28 cellular contexts compared by ENCODE assay signal in the genomic region with DNA sequence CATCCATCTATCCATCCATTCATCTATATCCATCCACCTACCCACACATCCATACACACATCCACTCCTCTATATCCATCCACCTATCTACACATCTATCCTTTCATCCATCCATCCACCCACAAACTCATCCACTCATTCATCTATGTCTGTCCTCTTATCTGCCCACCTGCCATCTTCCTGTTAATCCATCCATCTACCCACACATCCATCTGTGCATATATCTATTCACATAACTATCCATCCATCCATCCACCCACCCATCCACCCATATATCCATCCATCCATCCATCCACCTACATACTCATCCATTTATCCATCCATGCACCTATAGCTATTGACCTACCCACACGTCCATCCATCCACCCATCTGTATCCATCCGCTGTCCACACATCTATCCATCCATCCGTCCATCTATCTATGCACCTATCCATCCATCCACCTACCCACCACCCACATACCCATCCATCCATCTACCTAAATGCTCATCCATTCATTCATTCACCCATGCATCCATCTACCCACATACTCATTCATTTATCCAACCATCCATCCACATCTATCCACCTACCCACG.
"Had no signal": no experiment of that assay in that cellular context is flagged by ENCODE, and none has a peak within 500 bp of the region (broad histone marks: within the 10 kb centered on the region; RNA-seq: fewer than 3 reads in every experiment).

No MANE protein-coding gene starts in this region.

- H3K9ac ChIP-seq: parathyroid adenoma had no signal

- H3K27ac ChIP-seq: ovary, parathyroid adenoma, psoas muscle, right lobe of liver, sigmoid colon, suprapubic skin, testis, tibial artery, transverse colon, upper lobe of right lung, vagina had no signal

- H3K36me3 ChIP-seq: ovary, right lobe of liver, sigmoid colon, suprapubic skin, tibial artery, transverse colon, upper lobe of right lung, vagina had no signal

- H3K9me3 ChIP-seq: ovary, psoas muscle, right lobe of liver, sigmoid colon, suprapubic skin, testis, tibial artery, transverse colon, upper lobe of right lung, vagina had no signal

- ATAC-seq: naive thymus-derived CD8-positive, alpha-beta T cell; natural killer cell treated with Interleukin-12 subunit alpha and Interleukin-12 subunit beta and Interleukin-15 and Interleukin-18, amount 100 ng/mL, for 72 hours; psoas muscle; right cardiac atrium; right lobe of liver; stimulated activated memory B cell treated with anti-CD40 and anti-IgM and Interleukin-4, amounts not matched to agents 10 μg/mL and 1 μg/mL and 100 μg/mL, for 72 hours; stimulated activated naive CD8-positive, alpha-beta T cell treated with anti-CD3 and anti-CD28 coated beads, Interleukin-15, amount 100 ng/mL, for 72 hours; stimulated activated naive CD8-positive, alpha-beta T cell treated with anti-CD3 and anti-CD28 coated beads, Interleukin-15, Interleukin-2, amounts not matched to agents 100 U/mL and 50 U/mL, for 24 hours; upper lobe of right lung had no signal

- H3K4me1 ChIP-seq: parathyroid adenoma, psoas muscle, right lobe of liver, sigmoid colon, suprapubic skin, testis, tibial artery, transverse colon, upper lobe of right lung, vagina had no signal

- H3K27me3 ChIP-seq: ovary, right lobe of liver, sigmoid colon, testis, transverse colon, upper lobe of right lung, vagina had no signal

- FAIRE-seq: small intestine had no signal

- DNase-seq: naive thymus-derived CD8-positive, alpha-beta T cell; nephron progenitor cell; occipital lobe; ovary; posterior cingulate gyrus; psoas muscle; right cardiac atrium; right lobe of liver; sigmoid colon; small intestine; stimulated activated CD4-positive, alpha-beta T cell treated with anti-CD3 and anti-CD28 coated beads, Interleukin-15, amount 100 ng/mL, for 24 hours; stimulated activated CD4-positive, alpha-beta T cell treated with anti-CD3 and anti-CD28 coated beads, Interleukin-2, amount 100 ng/mL, for 24 hours; stimulated activated CD4-positive, alpha-beta T cell treated with anti-CD3 and anti-CD28 coated beads, Interleukin-2, amount 100 ng/mL, for 48 hours; stimulated activated CD4-positive, alpha-beta T cell treated with anti-CD3 and anti-CD28 coated beads, Interleukin-4, amount 100 ng/mL, for 4 hours; stimulated activated CD8-positive, alpha-beta memory T cell treated with anti-CD3 and anti-CD28 coated beads, Interleukin-4, amount 100 ng/mL, for 48 hours; stimulated activated naive CD4-positive, alpha-beta T cell; stimulated activated naive CD8-positive, alpha-beta T cell treated with anti-CD3 and anti-CD28 coated beads, Interleukin-15, amount 100 ng/mL, for 72 hours; stimulated activated naive CD8-positive, alpha-beta T cell treated with anti-CD3 and anti-CD28 coated beads, Interleukin-15, Interleukin-2, amounts not matched to agents 100 U/mL and 50 U/mL, for 24 hours; substantia nigra; testis; tibial artery; transverse colon; upper lobe of right lung had no signal

- H3K79me2 ChIP-seq: parathyroid adenoma had no signal

- H3K4me3 ChIP-seq: ovary, psoas muscle, right lobe of liver, sigmoid colon, suprapubic skin, testis, tibial artery, transverse colon, upper lobe of right lung, vagina had no signal

- H2AFZ ChIP-seq: parathyroid adenoma had no signal
